ENCODE assay signal across 8 cellular contexts in genomic region chr2:219627105-219628100, GRCh38. TPM values are rescaled to one million over a fixed set of nuclear protein-coding genes. Genes with fewer than 3 reads are reported as not detected.
DNase-seq lines count a peak whose midpoint lies in the region; ATAC-seq and TF ChIP-seq lines count a peak whose summit lies in the region.

A gene with protein sequence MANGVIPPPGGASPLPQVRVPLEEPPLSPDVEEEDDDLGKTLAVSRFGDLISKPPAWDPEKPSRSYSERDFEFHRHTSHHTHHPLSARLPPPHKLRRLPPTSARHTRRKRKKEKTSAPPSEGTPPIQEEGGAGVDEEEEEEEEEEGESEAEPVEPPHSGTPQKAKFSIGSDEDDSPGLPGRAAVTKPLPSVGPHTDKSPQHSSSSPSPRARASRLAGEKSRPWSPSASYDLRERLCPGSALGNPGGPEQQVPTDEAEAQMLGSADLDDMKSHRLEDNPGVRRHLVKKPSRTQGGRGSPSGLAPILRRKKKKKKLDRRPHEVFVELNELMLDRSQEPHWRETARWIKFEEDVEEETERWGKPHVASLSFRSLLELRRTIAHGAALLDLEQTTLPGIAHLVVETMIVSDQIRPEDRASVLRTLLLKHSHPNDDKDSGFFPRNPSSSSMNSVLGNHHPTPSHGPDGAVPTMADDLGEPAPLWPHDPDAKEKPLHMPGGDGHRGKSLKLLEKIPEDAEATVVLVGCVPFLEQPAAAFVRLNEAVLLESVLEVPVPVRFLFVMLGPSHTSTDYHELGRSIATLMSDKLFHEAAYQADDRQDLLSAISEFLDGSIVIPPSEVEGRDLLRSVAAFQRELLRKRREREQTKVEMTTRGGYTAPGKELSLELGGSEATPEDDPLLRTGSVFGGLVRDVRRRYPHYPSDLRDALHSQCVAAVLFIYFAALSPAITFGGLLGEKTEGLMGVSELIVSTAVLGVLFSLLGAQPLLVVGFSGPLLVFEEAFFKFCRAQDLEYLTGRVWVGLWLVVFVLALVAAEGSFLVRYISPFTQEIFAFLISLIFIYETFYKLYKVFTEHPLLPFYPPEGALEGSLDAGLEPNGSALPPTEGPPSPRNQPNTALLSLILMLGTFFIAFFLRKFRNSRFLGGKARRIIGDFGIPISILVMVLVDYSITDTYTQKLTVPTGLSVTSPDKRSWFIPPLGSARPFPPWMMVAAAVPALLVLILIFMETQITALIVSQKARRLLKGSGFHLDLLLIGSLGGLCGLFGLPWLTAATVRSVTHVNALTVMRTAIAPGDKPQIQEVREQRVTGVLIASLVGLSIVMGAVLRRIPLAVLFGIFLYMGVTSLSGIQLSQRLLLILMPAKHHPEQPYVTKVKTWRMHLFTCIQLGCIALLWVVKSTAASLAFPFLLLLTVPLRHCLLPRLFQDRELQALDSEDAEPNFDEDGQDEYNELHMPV (plus strand): TSS chr2:219627630. CDS start chr2:219627993, 363 bp downstream.

- H3K9ac ChIP-seq in BLaER1 treated with 17β-estradiol and CSF1 and Interleukin-3, amounts not matched to agents 10 nM and 100 nM, result peak within 1 kb of the TSS in 9 of 11 experiments; percentile 13 to 61 (median 42); a peak in 9 of 22 replicates
- no peak within 1 kb of the TSS for H3K9ac ChIP-seq in Karpas-422 (ENCODE audit: low read length)

- H2AFZ ChIP-seq in Karpas-422 (ENCODE audit: low read length), result no peak within 1 kb of the TSS

- H3K9me3 ChIP-seq in BLaER1 treated with 17β-estradiol and CSF1 and Interleukin-3, amounts not matched to agents 10 nM and 100 nM (replicated peaks in 1 of 11), result no peaks in the 10 kb centered on the region
- H3K9me3 ChIP-seq in Karpas-422 (ENCODE audit: low read length), result no peaks in the 10 kb centered on the region

- H3K27me3 Mint-ChIP-seq in activated T-helper 17 cell treated with anti-CD3 and anti-CD28 coated beads, Interleukin-2, amount 50 U/mL, for 72 hours, result peaks cover 29% of the 10 kb centered on the region
- peaks cover 15% of the 10 kb centered on the region for H3K27me3 Mint-ChIP-seq in glutamatergic neuron (ENCODE audit: unreplicated experiment)

- H3K4me1 Mint-ChIP-seq in activated T-helper 17 cell treated with anti-CD3 and anti-CD28 coated beads, Interleukin-2, amount 50 U/mL, for 72 hours, result no peaks in the 10 kb centered on the region
- peaks cover 4% of the 10 kb centered on the region for H3K4me1 Mint-ChIP-seq in glutamatergic neuron (ENCODE audit: low read depth, unreplicated experiment)

- DNase-seq in HK-2 (ENCODE audit: unreplicated experiment), result peak; percentile 39
- DNase-seq in glutamatergic neuron, result peak; percentile 61
- peak; percentile 78 for DNase-seq in posterior vena cava (ENCODE audit: low spot score)
- DNase-seq in Karpas-422, result no peak

- no peaks in the 10 kb centered on the region for H3K9me3 Mint-ChIP-seq in activated T-helper 17 cell treated with anti-CD3 and anti-CD28 coated beads, Interleukin-2, amount 50 U/mL, for 72 hours
- no peaks in the 10 kb centered on the region for H3K9me3 Mint-ChIP-seq in glutamatergic neuron (ENCODE audit: unreplicated experiment)

- no peaks in the 10 kb centered on the region for H3K79me2 ChIP-seq in Karpas-422 (ENCODE audit: low read length)

- peak within 1 kb of the TSS; percentile 42 to 62 (median 52) for H3K4me3 ChIP-seq in BLaER1 treated with 17β-estradiol and CSF1 and Interleukin-3, amounts not matched to agents 10 nM and 100 nM
- no peak within 1 kb of the TSS for H3K4me3 ChIP-seq in Karpas-422 (ENCODE audit: low read length)

- peaks cover 28 to 42% (median 32%) of the 10 kb centered on the region in 11 experiments for H3K27me3 ChIP-seq in BLaER1 treated with 17β-estradiol and CSF1 and Interleukin-3, amounts not matched to agents 10 nM and 100 nM
- no peaks in the 10 kb centered on the region for H3K27me3 ChIP-seq in Karpas-422 (ENCODE audit: low read length)

- H3K4me3 Mint-ChIP-seq in activated T-helper 17 cell treated with anti-CD3 and anti-CD28 coated beads, Interleukin-2, amount 50 U/mL, for 72 hours, result peak within 1 kb of the TSS; percentile 76
- H3K4me3 Mint-ChIP-seq in glutamatergic neuron (ENCODE audit: unreplicated experiment), result peak within 1 kb of the TSS; percentile 79

- H4K20me1 ChIP-seq in BLaER1 treated with 17β-estradiol and CSF1 and Interleukin-3, amounts not matched to agents 10 nM and 100 nM, result peaks cover 0 to 14% (median 0%) of the 10 kb centered on the region in 11 experiments; a peak in 4 of 22 replicates
- H4K20me1 ChIP-seq in Karpas-422 (ENCODE audit: insufficient read depth, low read depth, low read length), result no peaks in the 10 kb centered on the region

- H3K36me3 Mint-ChIP-seq in activated T-helper 17 cell treated with anti-CD3 and anti-CD28 coated beads, Interleukin-2, amount 50 U/mL, for 72 hours (ENCODE audit: low read depth), result no peaks in the 10 kb centered on the region
- H3K36me3 Mint-ChIP-seq in glutamatergic neuron (ENCODE audit: unreplicated experiment), result no peaks in the 10 kb centered on the region

- no peak for TF ChIP-seq CTCF in glutamatergic neuron (IDR thresholded peaks at IDR 0.05; ENCODE audit: partially characterized antibody, unreplicated experiment)

- no peak within 1 kb of the TSS for H3K27ac ChIP-seq in BLaER1 treated with 17β-estradiol and CSF1 and Interleukin-3, amounts not matched to agents 10 nM and 100 nM
- no peak within 1 kb of the TSS for H3K27ac ChIP-seq in Karpas-422 (ENCODE audit: low read length)

- peaks cover 9 to 29% (median 16%) of the 10 kb centered on the region in 10 experiments; a peak in 18 of 20 replicates for H3K4me1 ChIP-seq in BLaER1 treated with 17β-estradiol and CSF1 and Interleukin-3, amounts not matched to agents 10 nM and 100 nM
- no peaks in the 10 kb centered on the region for H3K4me1 ChIP-seq in Karpas-422 (ENCODE audit: low read length)

- H3K4me2 ChIP-seq in BLaER1 treated with 17β-estradiol and CSF1 and Interleukin-3, amounts not matched to agents 10 nM and 100 nM, result peak within 1 kb of the TSS; percentile 63 to 80 (median 73)
- H3K4me2 ChIP-seq in Karpas-422 (ENCODE audit: low read depth, low read length, poor library complexity, severe bottlenecking), result no peak within 1 kb of the TSS

- H3K36me3 ChIP-seq in BLaER1 treated with 17β-estradiol and CSF1 and Interleukin-3, amounts not matched to agents 10 nM and 100 nM, result no peaks in the 10 kb centered on the region
- no peaks in the 10 kb centered on the region for H3K36me3 ChIP-seq in Karpas-422 (ENCODE audit: insufficient read depth, low read length)

- intact Hi-C loops in posterior vena cava (cut with DNase I), result no loop called here

- ATAC-seq in activated T-helper 17 cell treated with anti-CD3 and anti-CD28 coated beads, Interleukin-2, amount 50 U/mL, for 72 hours (replicated peaks), result peak; percentile 46
- no peak for ATAC-seq in HG02610 (IDR thresholded peaks at IDR 0.05; ENCODE audit: unreplicated experiment)
- no peak for ATAC-seq in HG03039 (IDR thresholded peaks at IDR 0.05; ENCODE audit: unreplicated experiment)

- H3K27ac Mint-ChIP-seq in activated T-helper 17 cell treated with anti-CD3 and anti-CD28 coated beads, Interleukin-2, amount 50 U/mL, for 72 hours, result no peak within 1 kb of the TSS
- no peak within 1 kb of the TSS for H3K27ac Mint-ChIP-seq in glutamatergic neuron (ENCODE audit: unreplicated experiment)

- no peaks in the 10 kb centered on the region for H3K9me2 ChIP-seq in Karpas-422 (replicated peaks; ENCODE audit: insufficient read depth, low read length)

RNA-seq across cellular contexts. Expression of the gene that starts here (rescaled TPM):
- not detected for total RNA-seq in activated T-helper 17 cell treated with anti-CD3 and anti-CD28 coated beads, Interleukin-2, amount 50 U/mL, for 72 hours
- 24.4 TPM for total RNA-seq in glutamatergic neuron (ENCODE audit: unreplicated experiment)
- total RNA-seq in posterior vena cava, result 10 to 100 TPM in 1 of 2 donors, 1 to 10 TPM in 1; 6.2 to 10.1 TPM
- not detected in 2 replicates for total RNA-seq in Karpas-422 (2014; rRNA removed; shearing (Covaris generic); ENCODE audit: low replicate concordance)

Comparison
In these comparisons a context has a peak if more than half of its experiments do, and no peak if none do; other contexts are left out.
1. Peak in ATAC-seq in activated T-helper 17 cell treated with anti-CD3 and anti-CD28 coated beads, Interleukin-2, amount 50 U/mL, for 72 hours; RNA of the gene not detected or under 1 TPM.